Comparison of ENCODE assay signal across 10 cellular contexts in the genomic region with DNA sequence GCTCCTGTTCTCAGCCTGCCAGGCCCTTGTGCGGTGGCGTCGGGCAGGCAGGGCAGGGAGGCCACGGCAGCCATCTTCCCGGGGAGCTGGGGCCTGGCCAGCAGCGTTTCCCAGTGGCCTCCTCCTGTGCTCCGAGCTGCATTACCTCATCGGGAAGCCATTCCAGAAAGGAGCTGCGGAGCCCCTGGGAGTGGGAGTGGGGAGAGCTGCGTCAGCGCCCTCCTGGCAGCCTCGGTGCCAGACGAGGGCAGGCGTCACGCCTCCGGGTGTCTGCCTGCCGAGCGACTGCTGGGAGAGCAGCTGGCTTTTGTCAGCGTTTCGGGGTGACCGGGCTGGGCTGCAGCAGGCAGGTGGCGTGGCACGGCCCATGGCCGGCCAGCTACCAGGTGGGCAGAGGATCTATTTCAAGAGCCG. TPM values are rescaled to one million over a fixed set of nuclear protein-coding genes. Genes with fewer than 3 reads are reported as not detected.
DNase-seq lines count a peak whose midpoint lies in the region; ATAC-seq lines count a peak whose summit lies in the region.
"Had no signal": no experiment of that assay in that cellular context is flagged by ENCODE, and none has a peak within 500 bp of the region (broad histone marks: within the 10 kb centered on the region; RNA-seq: fewer than 3 reads in every experiment).

No MANE protein-coding gene starts in this region.

- H3K27ac Mint-ChIP-seq in T-helper 2 cell treated with Interferon-gamma antibody and Interleukin-4, amounts not matched to agents 5 μg/mL and 100 μg/mL, for 36 hours = no peak overlapping the region
- H3K27ac Mint-ChIP-seq in T-cell = no peak overlapping the region

- in situ Hi-C loops in ACHN (cut with HindIII; ENCODE audit: low pct_ligation_motif_present, low pct_unique_long_range_greater_than_20kb, low sequenced_read_pairs) = loop anchor here (25.0 kb wide), 1 partner anchor 304 kb away; no protein-coding TSS in a partner anchor

- no peak for ATAC-seq in T-cell (replicated peaks in 1 of 4)
- ATAC-seq: K562 had no signal

- H3K36me3 Mint-ChIP-seq in T-helper 2 cell treated with Interferon-gamma antibody and Interleukin-4, amounts not matched to agents 5 μg/mL and 100 μg/mL, for 36 hours (ENCODE audit: low read depth) = no peaks in the 10 kb centered on the region
- H3K36me3 Mint-ChIP-seq in T-cell = no peaks in the 10 kb centered on the region

- H3K4me3 Mint-ChIP-seq in T-helper 2 cell treated with Interferon-gamma antibody and Interleukin-4, amounts not matched to agents 5 μg/mL and 100 μg/mL, for 36 hours = no peak overlapping the region
- no peak overlapping the region for H3K4me3 Mint-ChIP-seq in T-cell

- POLR2A ChIA-PET in T-cell (lab: Charles Lee) = no interaction called here

- peak; percentile 65 for DNase-seq in ACHN
- DNase-seq in NCI-H2171 treated with DMSO at 0.1 percent for 48 hours (lab: John Stamatoyannopoulos, UW) = peak; percentile 60
- peak; percentile 89 for DNase-seq in dermis blood vessel endothelial cell
- peak; percentile 72 for DNase-seq in mucosa of gallbladder (ENCODE audit: low spot score)
- DNase-seq in NCI-H526 treated with DMSO at 0.1 percent for 48 hours (lab: John Stamatoyannopoulos, UW) = no peak
- DNase-seq in T-helper 2 cell treated with Interferon-gamma antibody and Interleukin-4, amounts not matched to agents 5 μg/mL and 100 μg/mL, for 36 hours (ENCODE audit: low spot score) = no peak
- no peak for DNase-seq in iPS-NIHi7 (ENCODE audit: extremely low spot score)
- DNase-seq in T-cell = no peak

- no peaks in the 10 kb centered on the region for H3K9me3 Mint-ChIP-seq in T-helper 2 cell treated with Interferon-gamma antibody and Interleukin-4, amounts not matched to agents 5 μg/mL and 100 μg/mL, for 36 hours
- peaks cover 0 to 13% (median 0%) of the 10 kb centered on the region in 3 donors for H3K9me3 Mint-ChIP-seq in T-cell

- peaks cover 2% of the 10 kb centered on the region for H3K4me1 Mint-ChIP-seq in T-helper 2 cell treated with Interferon-gamma antibody and Interleukin-4, amounts not matched to agents 5 μg/mL and 100 μg/mL, for 36 hours (ENCODE audit: low read depth)
- peaks cover 9 to 13% (median 10%) of the 10 kb centered on the region in 3 donors for H3K4me1 Mint-ChIP-seq in T-cell

- CTCF ChIA-PET in T-cell (lab: Charles Lee) = interaction anchor here (1.1 to 4.5 kb wide), 4 partner anchors 9 to 109 kb away, joined by 3 to 78 read pairs (median 3); no protein-coding TSS in a partner anchor

- H3K27me3 Mint-ChIP-seq in T-helper 2 cell treated with Interferon-gamma antibody and Interleukin-4, amounts not matched to agents 5 μg/mL and 100 μg/mL, for 36 hours (ENCODE audit: low read depth) = no peaks in the 10 kb centered on the region
- peaks cover 0 to 4% of the 10 kb centered on the region in 2 donors for H3K27me3 Mint-ChIP-seq in T-cell

RNA-seq across cellular contexts. Expression of a gene that starts 30.9 kb away (rescaled TPM):
- total RNA-seq in dermis blood vessel endothelial cell = not detected in 2 replicates
- 22.1 TPM for total RNA-seq in mucosa of gallbladder
- under 1 TPM in 1 of 5 donors, not detected in 4; 0.15 TPM for total RNA-seq in T-cell
- total RNA-seq: K562, subcutaneous adipose tissue had no signal

Comparison
In these comparisons a context has a peak if more than half of its experiments do, and no peak if none do; other contexts are left out.
1. DNase-seq: peak in ACHN (single experiment), NCI-H2171 treated with DMSO at 0.1 percent for 48 hours (single experiment), dermis blood vessel endothelial cell (single experiment) and mucosa of gallbladder (single experiment); none in NCI-H526 treated with DMSO at 0.1 percent for 48 hours (single experiment), T-helper 2 cell treated with Interferon-gamma antibody and Interleukin-4, amounts not matched to agents 5 μg/mL and 100 μg/mL, for 36 hours (single experiment), iPS-NIHi7 (single experiment) and T-cell (0 of 34).
2. RNA of a gene that starts 30.9 kb away (total RNA-seq): 22.1 TPM in mucosa of gallbladder (single experiment); 0.15 TPM in T-cell and not detected in dermis blood vessel endothelial cell; every median in the first group is over 10 times any median in the second.